In the genomic region with DNA sequence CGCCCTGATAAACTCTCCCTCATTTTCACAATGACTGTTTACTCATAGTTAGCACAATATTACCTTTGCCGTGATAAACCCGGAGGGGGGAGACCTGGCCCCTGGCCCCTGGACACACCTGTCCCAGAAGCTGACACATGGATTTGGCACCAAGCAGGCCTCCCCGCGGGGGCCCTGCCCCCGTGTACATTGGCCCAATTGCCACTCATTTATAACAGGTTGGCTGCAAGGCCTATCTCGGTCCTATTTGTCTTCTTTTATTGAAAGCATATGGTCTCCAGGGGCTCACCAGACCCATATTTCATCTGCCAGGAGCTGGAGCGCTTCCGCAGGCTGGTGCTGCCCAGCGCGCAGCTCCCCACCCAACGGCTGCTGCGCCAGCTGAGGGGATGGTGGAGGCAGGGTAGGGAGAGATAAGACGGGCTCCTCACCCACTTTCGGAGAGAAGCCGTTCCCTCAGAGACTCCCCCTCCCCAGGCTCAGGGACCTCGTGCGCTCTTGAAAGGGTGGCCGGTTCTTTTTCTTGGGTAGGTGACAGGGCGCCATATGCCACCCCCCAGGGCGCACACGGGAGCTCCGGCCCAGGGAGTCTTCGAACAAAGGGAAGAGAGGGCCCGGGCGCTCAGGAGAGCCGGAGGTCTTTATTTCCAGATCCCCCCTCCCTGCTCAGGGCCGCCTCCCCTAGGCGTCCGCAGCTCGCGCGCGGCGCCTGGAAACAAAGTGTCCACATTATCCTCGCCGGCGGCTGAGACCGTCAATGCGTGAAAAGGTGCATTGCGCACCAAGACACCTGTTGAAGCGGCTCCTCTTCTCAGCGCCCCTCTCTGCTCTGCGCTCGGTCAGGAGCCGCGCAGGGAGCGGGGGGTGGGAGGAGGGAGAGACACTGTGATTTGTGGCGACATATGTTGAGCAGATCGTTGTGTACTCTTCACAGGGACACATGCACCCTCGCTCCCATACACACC, we compare ENCODE assay signal across 21 cellular contexts. TPM values are rescaled to one million over a fixed set of nuclear protein-coding genes. Genes with fewer than 3 reads are reported as not detected.
DNase-seq lines count a peak whose midpoint lies in the region; ATAC-seq, FAIRE-seq and TF ChIP-seq lines count a peak whose summit lies in the region.
"Had no signal": no experiment of that assay in that cellular context is flagged by ENCODE, and none has a peak within 500 bp of the region (broad histone marks: within the 10 kb centered on the region; RNA-seq: fewer than 3 reads in every experiment).

No MANE protein-coding gene starts in this region.

- H3K36me3 ChIP-seq in K562 (ENCODE audit: control insufficient read depth, insufficient read depth, low read length): no peaks in the 10 kb centered on the region
- H3K36me3 ChIP-seq in mucosa of descending colon (ENCODE audit: low read depth): no peaks in the 10 kb centered on the region
- H3K36me3 ChIP-seq in CD4-positive, alpha-beta memory T cell (ENCODE audit: insufficient read depth, low read length): no peaks in the 10 kb centered on the region

- no peaks in the 10 kb centered on the region for H3K9me1 ChIP-seq in K562 (ENCODE audit: control insufficient read depth, insufficient read depth, low read length)

- 5% methylated on average over 45 of the region's 51 CpGs for WGBS in K562 (ENCODE audit: insufficient coverage, low coverage, missing lambda C conversion rate)

- no peak for TF ChIP-seq EP300 in K562 (IDR thresholded peaks at IDR 0.05; ENCODE audit: low read length)

- TF ChIP-seq POLR2A in K562 (conservative IDR thresholded peaks at IDR 0.05): no peak

- H3K27ac ChIP-seq in K562 (ENCODE audit: extremely low read depth, low read depth, low read length): no peak overlapping the region
- no peak overlapping the region for H3K27ac ChIP-seq in CD4-positive, alpha-beta memory T cell (ENCODE audit: low read depth, low read length)
- H3K27ac ChIP-seq: GM23248 had no signal

- H3K4me1 Mint-ChIP-seq in CD4-positive, alpha-beta memory T cell: peaks cover 10 to 24% (median 19%) of the 10 kb centered on the region in 4 donors
- H3K4me1 Mint-ChIP-seq: nephron had no signal

- no peak overlapping the region for H3K9ac ChIP-seq in K562 (ENCODE audit: insufficient read depth in 1 of 2, low read depth in 2 of 2, low read length in 2 of 2)
- H3K9ac ChIP-seq: GM23248 had no signal

- DNase-seq in NCI-H146 (lab: John Stamatoyannopoulos, UW): peak; percentile 76
- no peak for DNase-seq in NCI-H146 treated with DMSO at 0.1 percent for 48 hours (lab: John Stamatoyannopoulos, UW; ENCODE audit: unreplicated experiment)
- DNase-seq in NCI-H1105 (lab: John Stamatoyannopoulos, UW): peak; percentile 75
- DNase-seq in K562 (ENCODE audit: extremely low read depth in 1 of 4, low spot score in 3 of 4): no peak
- DNase-seq in mucosa of descending colon: no peak
- DNase-seq in activated naive CD4-positive, alpha-beta T cell (lab: John Stamatoyannopoulos, UW): no peak
- no peak for DNase-seq in stimulated activated CD4-positive, alpha-beta T cell treated with anti-CD3 and anti-CD28 coated beads, Interleukin-15, amount 100 ng/mL, for 24 hours
- no peak for DNase-seq in CD4-positive, alpha-beta memory T cell
- DNase-seq: activated effector memory CD4-positive, alpha-beta T cell treated with anti-CD3 and anti-CD28 coated beads, Interleukin-2, amount 50 U/mL, for 16 hours; anterior cingulate cortex; EL; GM23248; NCI-H2029; Right ventricle myocardium superior; stimulated activated naive CD8-positive, alpha-beta T cell treated with anti-CD3 and anti-CD28 coated beads, Interleukin-15, Interleukin-2, amounts not matched to agents 100 U/mL and 50 U/mL, for 24 hours had no signal

- no peak overlapping the region for H2AFZ ChIP-seq in K562 (ENCODE audit: low read depth, low read length)
- H2AFZ ChIP-seq: GM23248 had no signal

- H3K9me3 Mint-ChIP-seq in CD4-positive, alpha-beta memory T cell: no peaks in the 10 kb centered on the region
- H3K9me3 Mint-ChIP-seq: nephron, type B pancreatic cell had no signal

- H3K27me3 ChIP-seq in K562 (ENCODE audit: control insufficient read depth in 2 of 2, insufficient read depth in 2 of 2, low read length in 2 of 2): peaks cover 21 to 54% of the 10 kb centered on the region in 2 experiments; a peak in 4 of 5 replicates
- H3K27me3 ChIP-seq in CD4-positive, alpha-beta memory T cell (ENCODE audit: insufficient read depth, low read length): peaks cover 26% of the 10 kb centered on the region

- TF ChIP-seq RAD21 in K562 (CRISPR knock-in tag; conservative IDR thresholded peaks at IDR 0.05 in 1 of 2, IDR thresholded peaks at IDR 0.05 in 1 of 2): no peak

- intact Hi-C loops in K562 (cut with micrococcal nuclease): no loop called here
- intact Hi-C loops in mucosa of descending colon (cut with DNase I, micrococcal nuclease): no loop called here
- intact Hi-C loops in CD4-positive, alpha-beta memory T cell (cut with micrococcal nuclease): loop anchor here (10.0 kb wide), 1 partner anchor 57 kb away; the partner anchor contains the start of gene FAM241B

- CTCF ChIA-PET in K562 (lab: Yijun Ruan, JAX; ENCODE audit: low intra/inter-chr PET ratio): no interaction called here
- CTCF ChIA-PET in CD4-positive, alpha-beta memory T cell (lab: Charles Lee; ENCODE audit: partially characterized antibody): no interaction called here

- ATAC-seq in K562: no peak
- peak; percentile 37 for ATAC-seq in mucosa of descending colon
- ATAC-seq: stimulated activated naive CD8-positive, alpha-beta T cell treated with anti-CD3 and anti-CD28 coated beads, Interleukin-15, Interleukin-2, amounts not matched to agents 100 U/mL and 50 U/mL, for 24 hours had no signal

- BruUV-seq in K562 (replicated peaks; lab: Mats Ljungman, UMichigan): no TSS peak

- H3K27me3 Mint-ChIP-seq in CD4-positive, alpha-beta memory T cell: peaks cover 48 to 54% of the 10 kb centered on the region in 2 donors

- no peak overlapping the region for H3K4me3 ChIP-seq in K562
- H3K4me3 ChIP-seq in mucosa of descending colon: no peak overlapping the region
- no peak overlapping the region for H3K4me3 ChIP-seq in CD4-positive, alpha-beta memory T cell (ENCODE audit: low read length in 2 of 2)
- H3K4me3 ChIP-seq: GM23248 had no signal

- H3K4me1 ChIP-seq in K562 (replicated peaks in 1 of 2; ENCODE audit: control insufficient read depth in 2 of 2, insufficient read depth in 2 of 2, low read length in 2 of 2) (peaks cover 0 to 10% of the 10 kb centered on the region in 2 experiments; a peak in 2 of 5 replicates), mucosa of descending colon (ENCODE audit: low read depth) (no peaks in the 10 kb centered on the region)
- H3K4me1 ChIP-seq in CD4-positive, alpha-beta memory T cell (ENCODE audit: insufficient read depth, low read length): peaks cover 24% of the 10 kb centered on the region

- no peaks in the 10 kb centered on the region for H3K36me3 Mint-ChIP-seq in CD4-positive, alpha-beta memory T cell
- H3K36me3 Mint-ChIP-seq: CD14-positive monocyte, type B pancreatic cell had no signal

- H3K4me2 ChIP-seq in K562 (ENCODE audit: insufficient read depth, low read length): no peak overlapping the region

- no peak for FAIRE-seq in K562 (lab: Jason Lieb, UNC)
- FAIRE-seq: endometrium had no signal

- H3K4me3 Mint-ChIP-seq in CD4-positive, alpha-beta memory T cell: no peak overlapping the region
- H3K4me3 Mint-ChIP-seq: nephron, type B pancreatic cell had no signal

- H3K9me3 ChIP-seq in K562 (replicated peaks; ENCODE audit: control insufficient read depth, insufficient read depth, low read depth, low read length) (no peaks in the 10 kb centered on the region), mucosa of descending colon (no peaks in the 10 kb centered on the region)
- no peaks in the 10 kb centered on the region for H3K9me3 ChIP-seq in CD4-positive, alpha-beta memory T cell (ENCODE audit: control insufficient read depth in 1 of 2, low read length in 2 of 2)

- H3K27ac Mint-ChIP-seq in CD4-positive, alpha-beta memory T cell: no peak overlapping the region
- H3K27ac Mint-ChIP-seq: CD14-positive monocyte, nephron, type B pancreatic cell had no signal

- no peak for TF ChIP-seq CTCF in K562 (IDR thresholded peaks at IDR 0.05 in 2 of 3, conservative IDR thresholded peaks at IDR 0.05 in 1 of 3; ENCODE audit: insufficient read depth in 2 of 3, low read depth in 1 of 3, low read length in 3 of 3)
- no peak for TF ChIP-seq CTCF in mucosa of descending colon (IDR thresholded peaks at IDR 0.05)

- H3K79me2 ChIP-seq in K562 (ENCODE audit: control insufficient read depth, insufficient read depth, low read length): no peaks in the 10 kb centered on the region

- POLR2A ChIA-PET in K562 (lab: Yijun Ruan, JAX): interaction anchor here (0.6 kb wide), 1 partner anchor 659 kb away, joined by 3 read pairs; no protein-coding TSS in a partner anchor
- POLR2A ChIA-PET in CD4-positive, alpha-beta memory T cell (lab: Charles Lee; ENCODE audit: partially characterized antibody): no interaction called here

- peaks cover 22% of the 10 kb centered on the region for H4K20me1 ChIP-seq in K562 (replicated peaks; ENCODE audit: control insufficient read depth, insufficient read depth, low read length)

- in situ Hi-C loops in K562 (cut with MboI): no loop called here

RNA-seq across cellular contexts. Expression of gene NEUROG3, which starts 4.3 kb away (rescaled TPM):
- not detected in 2 replicates for total RNA-seq in K562 (2011; cell fraction: chromatin; rRNA removed; ENCODE audit: low replicate concordance)
- not detected in 2 replicates for total RNA-seq in K562 (2011; cell fraction: nucleolus; rRNA removed)
- not detected in 2 replicates for total RNA-seq in K562 (2011; cell fraction: nucleoplasm; rRNA removed)
- not detected in 2 replicates for total RNA-seq in K562 (2014; rRNA removed)
- total RNA-seq in K562 (2014; rRNA removed; fragmentation: Illumina TruSeq; extraction: Trizol): not detected in 2 replicates
- not detected in 2 replicates for total RNA-seq in K562 (2015; rRNA removed; fragmentation: Illumina TruSeq; extraction: Trizol)
- total RNA-seq in K562 (2021): not detected in 2 replicates
- polyA plus RNA-seq in K562 (2011; rRNA removed): not detected in 2 replicates
- not detected in 2 replicates for polyA plus RNA-seq in K562 (2011; cell fraction: cytosol; rRNA removed)
- not detected in 2 replicates for polyA plus RNA-seq in K562 (2011; cell fraction: nucleus; rRNA removed)
- not detected in 2 replicates for polyA plus RNA-seq in K562 (2012)
- polyA plus RNA-seq in K562 (2014; fragmentation: Illumina TruSeq; extraction: Trizol): not detected in 2 replicates
- not detected for polyA plus RNA-seq in K562 (2014; fragmentation: Nextera tagmentation; extraction: Ambion mirVana)
- polyA plus RNA-seq in K562 (2014; rRNA removed): not detected in 2 replicates
- polyA minus RNA-seq in K562 (2011; rRNA and poly(A)+ RNA removed): not detected in 2 replicates
- not detected in 2 replicates for polyA minus RNA-seq in K562 (2011; cell fraction: cytosol; rRNA and poly(A)+ RNA removed)
- polyA minus RNA-seq in K562 (2011; cell fraction: nucleus; rRNA and poly(A)+ RNA removed): not detected in 2 replicates
- 1 to 10 TPM in 1 of 3 donors, under 1 TPM in 2; 0.35 to 6.7 (median 0.78) TPM for total RNA-seq in mucosa of descending colon
- total RNA-seq in CD4-positive, alpha-beta memory T cell: not detected
- under 1 TPM in 1 of 2 donors, not detected in 1; 0.14 TPM for polyA plus RNA-seq in CD4-positive, alpha-beta memory T cell
- total RNA-seq: A673, cerebellum, GM23248, Right ventricle myocardium superior had no signal
- polyA plus RNA-seq: CD14-positive monocyte, GM23248 had no signal

RNA-seq across cellular contexts. Expression of gene FAM241B, which starts 52.5 kb away (rescaled TPM):
- 9.7 and 14.8 TPM in 2 replicates for total RNA-seq in K562 (2011; cell fraction: chromatin; rRNA removed; ENCODE audit: low replicate concordance)
- 11.3 and 11.4 TPM in 2 replicates for total RNA-seq in K562 (2011; cell fraction: nucleolus; rRNA removed)
- total RNA-seq in K562 (2011; cell fraction: nucleoplasm; rRNA removed): 12.5 and 13.0 TPM in 2 replicates
- total RNA-seq in K562 (2014; rRNA removed) (2.5 and 3.8 TPM in 2 replicates), K562 (2014; rRNA removed; fragmentation: Illumina TruSeq; extraction: Trizol) (3.0 TPM in 2 replicates), K562 (2015; rRNA removed; fragmentation: Illumina TruSeq; extraction: Trizol) (2.5 and 3.1 TPM in 2 replicates), K562 (2021) (7.3 and 7.8 TPM in 2 replicates), mucosa of descending colon (1 to 10 TPM; 2.2 to 3.7 (median 3.5) TPM)
- polyA plus RNA-seq in K562 (2011; rRNA removed) (10.2 and 11.5 TPM in 2 replicates), K562 (2014; fragmentation: Illumina TruSeq; extraction: Trizol) (5.6 and 6.3 TPM in 2 replicates), K562 (2014; fragmentation: Nextera tagmentation; extraction: Ambion mirVana) (1 to 10 TPM; 1.9 to 2.3 TPM), K562 (2014; rRNA removed) (9.5 and 11.1 TPM in 2 replicates)
- 12.4 and 12.6 TPM in 2 replicates for polyA plus RNA-seq in K562 (2011; cell fraction: cytosol; rRNA removed)
- 12.2 and 13.2 TPM in 2 replicates for polyA plus RNA-seq in K562 (2011; cell fraction: nucleus; rRNA removed)
- polyA plus RNA-seq in K562 (2012): 8.8 and 9.9 TPM in 2 replicates
- polyA minus RNA-seq in K562 (2011; rRNA and poly(A)+ RNA removed): 4.0 and 5.2 TPM in 2 replicates
- polyA minus RNA-seq in K562 (2011; cell fraction: cytosol; rRNA and poly(A)+ RNA removed): 2.8 TPM in 1 of 2 replicates, not detected in the other
- polyA minus RNA-seq in K562 (2011; cell fraction: nucleus; rRNA and poly(A)+ RNA removed): 1.5 and 3.9 TPM in 2 replicates
- total RNA-seq in CD4-positive, alpha-beta memory T cell: 10 to 100 TPM in 1 of 2 experiments, 1 to 10 TPM in 1; 9.4 to 10.7 TPM
- 10 to 100 TPM; 17.3 to 24.9 TPM for polyA plus RNA-seq in CD4-positive, alpha-beta memory T cell
- total RNA-seq: GM23248 had no signal
- polyA plus RNA-seq: CD14-positive monocyte had no signal

Comparison
In these comparisons a context has a peak if more than half of its experiments do, and no peak if none do; other contexts are left out.
1. DNase-seq: peak in NCI-H146 (single experiment) and NCI-H1105 (single experiment); none in NCI-H146 treated with DMSO at 0.1 percent for 48 hours (single experiment), K562 (0 of 4), mucosa of descending colon (0 of 3), activated naive CD4-positive, alpha-beta T cell (0 of 4), stimulated activated CD4-positive, alpha-beta T cell treated with anti-CD3 and anti-CD28 coated beads, Interleukin-15, amount 100 ng/mL, for 24 hours (single experiment) and CD4-positive, alpha-beta memory T cell (0 of 5).